In genomic region chr4:128583753-128584712, GRCh38 we compare ENCODE assay signal across 14 cellular contexts.
A peak's percentile ranks its signal among the peaks of the same experiment; 100 is the strongest.
DNase-seq lines count a peak whose midpoint lies in the region; ATAC-seq, FAIRE-seq and TF ChIP-seq lines count a peak whose summit lies in the region.
"Had no signal": no experiment of that assay in that cellular context is flagged by ENCODE, and none has a peak within 500 bp of the region (broad histone marks: within the 10 kb centered on the region; RNA-seq: fewer than 3 reads in every experiment).

No MANE protein-coding gene starts in this region.

- no peaks in the 10 kb centered on the region for H3K9me3 ChIP-seq in right lobe of liver
- no peaks in the 10 kb centered on the region for H3K9me3 ChIP-seq in HepG2 (ENCODE audit: low read length)
- no peaks in the 10 kb centered on the region for H3K9me3 ChIP-seq in kidney (ENCODE audit: control insufficient read depth in 1 of 2, low read length in 2 of 2)
- H3K9me3 ChIP-seq in aorta (ENCODE audit: control insufficient read depth, low read length) = no peaks in the 10 kb centered on the region
- H3K9me3 ChIP-seq: vagina had no signal

- ATAC-seq in right lobe of liver (peak; percentile 61 to 94 (median 70)), HepG2 (no peak), aorta (ENCODE audit: low FRiP score) (peak; percentile 62), HG02981 (IDR thresholded peaks at IDR 0.05; ENCODE audit: unreplicated experiment) (no peak)
- ATAC-seq: WTC11 had no signal

- no peak for TF ChIP-seq EP300 in HepG2 (IDR thresholded peaks at IDR 0.05; ENCODE audit: low read depth in 2 of 2, low read length in 2 of 2)
- no peak for TF ChIP-seq EP300 in HepG2 (CRISPR knock-in tag; IDR thresholded peaks at IDR 0.05; ENCODE audit: borderline replicate concordance)

- DNase-seq in right lobe of liver = peak in 2 of 3 donors; percentile 59 to 61
- no peak for DNase-seq in HepG2 (ENCODE audit: low spot score)
- DNase-seq in cardiac fibroblast (ENCODE audit: low read depth in 2 of 2) = peak in 1 of 2 donors; percentile 36
- no peak for DNase-seq in kidney
- no peak for DNase-seq in aorta
- no peak for DNase-seq in cerebellar nuclear complex (lab: John Stamatoyannopoulos, UW)
- no peak for DNase-seq in cerebellum (ENCODE audit: low spot score)
- DNase-seq: Karpas-422; stimulated activated CD4-positive, alpha-beta T cell treated with anti-CD3 and anti-CD28 coated beads, Interleukin-2, amount 100 ng/mL, for 24 hours; SW 1271 had no signal

- no peak for TF ChIP-seq CTCF in right lobe of liver (IDR thresholded peaks at IDR 0.05)
- TF ChIP-seq CTCF in HepG2 (CRISPR knock-in tag; IDR thresholded peaks at IDR 0.05) = no peak
- TF ChIP-seq CTCF in cardiac fibroblast (IDR thresholded peaks at IDR 0.05; ENCODE audit: low read depth, low read length) = peak; percentile 9
- no peak for TF ChIP-seq CTCF in kidney (IDR thresholded peaks at IDR 0.05; ENCODE audit: borderline replicate concordance, extremely low read depth, insufficient read depth)

- WGBS in right lobe of liver (ENCODE audit: insufficient coverage, low coverage, low lambda C conversion rate, missing lambda C conversion rate) = 48% methylated on average over 3 of the region's 7 CpGs
- WGBS in HepG2 (ENCODE audit: low lambda C conversion rate) = 34% methylated on average over 3 of the region's 7 CpGs
- WGBS in aorta, 2 donors = 82 to 83% methylated on average over 7 of the region's 7 CpGs

- in situ Hi-C loops in HepG2 (cut with HindIII; ENCODE audit: extremely low pct_ligation_motif_present, low pct_unique_long_range_greater_than_20kb) = no loop called here

- no peak overlapping the region for H3K4me2 ChIP-seq in HepG2 (ENCODE audit: low read depth, low read length)

- H3K79me2 ChIP-seq in HepG2 (ENCODE audit: insufficient read depth, low read length) = no peaks in the 10 kb centered on the region

- H3K27ac ChIP-seq in right lobe of liver (no peak overlapping the region), HepG2 (ENCODE audit: extremely low read length, insufficient read depth, low read length) (no peak overlapping the region), kidney (ENCODE audit: low read depth in 2 of 2, low read length in 2 of 2) (peak overlapping the region; percentile 12 to 40), aorta (ENCODE audit: low read depth in 1 of 2, low read length in 2 of 2) (no peak overlapping the region)
- H3K27ac ChIP-seq: vagina had no signal

- CTCF ChIA-PET in HepG2 (lab: Yijun Ruan, JAX; ENCODE audit: low intra/inter-chr PET ratio, low total read pairs) = no interaction called here

- H3K4me3 ChIP-seq in right lobe of liver = no peak overlapping the region
- no peak overlapping the region for H3K4me3 ChIP-seq in HepG2 (replicated peaks in 1 of 3; ENCODE audit: insufficient read depth in 1 of 3, low read depth in 2 of 3, low read length in 3 of 3)
- no peak overlapping the region for H3K4me3 ChIP-seq in cardiac fibroblast (replicated peaks in 1 of 2; ENCODE audit: low read depth in 2 of 2, low read length in 2 of 2)
- no peak overlapping the region for H3K4me3 ChIP-seq in kidney (ENCODE audit: low read length in 2 of 2)
- no peak overlapping the region for H3K4me3 ChIP-seq in aorta (ENCODE audit: low read length in 2 of 2)
- H3K4me3 ChIP-seq: vagina had no signal

- H3K36me3 ChIP-seq in right lobe of liver (no peaks in the 10 kb centered on the region), HepG2 (replicated peaks in 1 of 2; ENCODE audit: control insufficient read depth in 1 of 2, insufficient read depth in 2 of 2, low read length in 2 of 2) (no peaks in the 10 kb centered on the region), kidney (ENCODE audit: control insufficient read depth in 1 of 2, insufficient read depth in 2 of 2, low read length in 2 of 2) (no peaks in the 10 kb centered on the region), aorta (ENCODE audit: control insufficient read depth in 1 of 2, insufficient read depth in 2 of 2, low read length in 1 of 2) (no peaks in the 10 kb centered on the region)
- H3K36me3 ChIP-seq: vagina had no signal

- peaks cover 0 to 3% (median 0%) of the 10 kb centered on the region in 4 donors for H3K4me1 ChIP-seq in right lobe of liver
- no peaks in the 10 kb centered on the region for H3K4me1 ChIP-seq in HepG2 (ENCODE audit: insufficient read depth, low read length)
- H3K4me1 ChIP-seq in kidney (ENCODE audit: control insufficient read depth in 1 of 2, insufficient read depth in 1 of 2, low read depth in 1 of 2, low read length in 2 of 2) = peaks cover 9 to 13% of the 10 kb centered on the region in 2 donors
- no peaks in the 10 kb centered on the region for H3K4me1 ChIP-seq in aorta (ENCODE audit: control insufficient read depth in 1 of 2, insufficient read depth in 2 of 2, low read length in 2 of 2)
- H3K4me1 ChIP-seq: vagina had no signal

- POLR2A ChIA-PET in HepG2 (lab: Yijun Ruan, JAX) = interaction anchor here (1.6 kb wide), 1 partner anchor 17 kb away, joined by 5 read pairs; no protein-coding TSS in a partner anchor

- H4K20me1 ChIP-seq in HepG2 (ENCODE audit: insufficient read depth, low read length) = no peaks in the 10 kb centered on the region

- no peak for FAIRE-seq in HepG2 (lab: Jason Lieb, UNC)
- no peak for FAIRE-seq in kidney (lab: Jason Lieb, UNC)
- FAIRE-seq: colon had no signal

- H3K9ac ChIP-seq in HepG2 (ENCODE audit: insufficient read depth, low read depth, low read length) = no peak overlapping the region
- no peak overlapping the region for H3K9ac ChIP-seq in kidney (ENCODE audit: low read length in 2 of 2)

- TF ChIP-seq RAD21 in HepG2 (CRISPR knock-in tag; IDR thresholded peaks at IDR 0.05) = no peak

- BruUV-seq in HepG2 (replicated peaks; lab: Mats Ljungman, UMichigan) = no TSS peak

- H2AFZ ChIP-seq in HepG2 (ENCODE audit: low read length) = no peak overlapping the region

- intact Hi-C loops in right lobe of liver (cut with DNase I) (no loop called here), HepG2 (cut with micrococcal nuclease; ENCODE audit: unreplicated experiment) (no loop called here), kidney (cut with DNase I) (no loop called here), aorta (cut with DNase I) (no loop called here)

- H3K27me3 ChIP-seq in right lobe of liver (no peaks in the 10 kb centered on the region), HepG2 (ENCODE audit: control insufficient read depth in 1 of 2, insufficient read depth in 2 of 2, low read length in 2 of 2) (no peaks in the 10 kb centered on the region; a peak in 1 of 5 replicates), aorta (ENCODE audit: control insufficient read depth in 1 of 2, insufficient read depth in 2 of 2, low read length in 1 of 2) (no peaks in the 10 kb centered on the region)
- H3K27me3 ChIP-seq: vagina had no signal

- TF ChIP-seq POLR2A in right lobe of liver (IDR thresholded peaks at IDR 0.05) (no peak), HepG2 (IDR thresholded peaks at IDR 0.05; ENCODE audit: insufficient read depth in 1 of 2, low read depth in 2 of 2, low read length in 2 of 2) (no peak)

TF ChIP-seq in HepG2, 621 proteins besides CTCF, POLR2A, EP300 and RAD21:
- TF ChIP-seq ZBTB8A (CRISPR knock-in tag; IDR thresholded peaks at IDR 0.05; ENCODE audit: borderline replicate concordance, low read depth) = no peak
- no peak for TF ChIP-seq ZNF224 (CRISPR knock-in tag; IDR thresholded peaks at IDR 0.05)
- no peak for TF ChIP-seq KDM5A (IDR thresholded peaks at IDR 0.05; ENCODE audit: borderline replicate concordance, low read length)
- no peak for TF ChIP-seq ZNF740 (CRISPR knock-in tag; IDR thresholded peaks at IDR 0.05)
- no peak for TF ChIP-seq CREB1 (IDR thresholded peaks at IDR 0.05)
- no peak for TF ChIP-seq CREB1 (CRISPR knock-in tag; IDR thresholded peaks at IDR 0.05)
- no peak for TF ChIP-seq ZNF777 (CRISPR knock-in tag; IDR thresholded peaks at IDR 0.05)
- TF ChIP-seq ZNF276 (CRISPR knock-in tag; IDR thresholded peaks at IDR 0.05; ENCODE audit: low read depth) = no peak
- TF ChIP-seq, protein P1, sequence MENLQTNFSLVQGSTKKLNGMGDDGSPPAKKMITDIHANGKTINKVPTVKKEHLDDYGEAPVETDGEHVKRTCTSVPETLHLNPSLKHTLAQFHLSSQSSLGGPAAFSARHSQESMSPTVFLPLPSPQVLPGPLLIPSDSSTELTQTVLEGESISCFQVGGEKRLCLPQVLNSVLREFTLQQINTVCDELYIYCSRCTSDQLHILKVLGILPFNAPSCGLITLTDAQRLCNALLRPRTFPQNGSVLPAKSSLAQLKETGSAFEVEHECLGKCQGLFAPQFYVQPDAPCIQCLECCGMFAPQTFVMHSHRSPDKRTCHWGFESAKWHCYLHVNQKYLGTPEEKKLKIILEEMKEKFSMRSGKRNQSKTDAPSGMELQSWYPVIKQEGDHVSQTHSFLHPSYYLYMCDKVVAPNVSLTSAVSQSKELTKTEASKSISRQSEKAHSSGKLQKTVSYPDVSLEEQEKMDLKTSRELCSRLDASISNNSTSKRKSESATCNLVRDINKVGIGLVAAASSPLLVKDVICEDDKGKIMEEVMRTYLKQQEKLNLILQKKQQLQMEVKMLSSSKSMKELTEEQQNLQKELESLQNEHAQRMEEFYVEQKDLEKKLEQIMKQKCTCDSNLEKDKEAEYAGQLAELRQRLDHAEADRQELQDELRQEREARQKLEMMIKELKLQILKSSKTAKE (CRISPR knock-in tag; IDR thresholded peaks at IDR 0.05; ENCODE audit: borderline replicate concordance) = no peak
- no peak for TF ChIP-seq CBFB (CRISPR knock-in tag; IDR thresholded peaks at IDR 0.05)

Comparison
In these comparisons a context has a peak if more than half of its experiments do, and no peak if none do; other contexts are left out.
1. ATAC-seq: peak in right lobe of liver (4 of 4) and aorta (single experiment); none in HepG2 (single experiment) and HG02981 (single experiment).
2. DNase-seq: peak in right lobe of liver (2 of 3); none in HepG2 (single experiment), kidney (single experiment), aorta (0 of 2), cerebellar nuclear complex (0 of 2) and cerebellum (single experiment).
3. H3K27ac ChIP-seq: peak in kidney (2 of 2); none in right lobe of liver (0 of 3), HepG2 (single experiment) and aorta (0 of 2).